7 cellular contexts compared by ENCODE assay signal in the genomic region with DNA sequence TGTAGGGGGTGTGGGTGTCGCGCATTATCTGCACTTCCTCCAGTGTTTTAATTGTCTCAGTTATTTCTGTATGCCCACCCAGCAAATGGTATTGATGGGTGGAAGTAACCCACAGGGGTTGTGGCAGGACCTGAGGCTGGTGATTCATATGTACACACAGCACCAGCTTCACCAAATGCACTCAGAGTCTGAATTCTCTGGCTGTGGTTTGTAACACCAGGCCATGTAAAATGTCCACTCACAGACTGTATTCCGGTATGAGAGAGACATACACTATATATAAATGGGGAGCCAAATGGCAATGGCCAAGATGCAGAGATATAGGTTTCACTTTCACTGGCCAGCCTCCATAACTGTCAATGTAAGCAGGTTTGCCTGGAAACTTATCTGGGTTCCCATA.
"Had no signal": no experiment of that assay in that cellular context is flagged by ENCODE, and none has a peak within 500 bp of the region (broad histone marks: within the 10 kb centered on the region; RNA-seq: fewer than 3 reads in every experiment).

No MANE protein-coding gene starts in this region.

- H3K27ac ChIP-seq: HL-60 had no signal

- ATAC-seq: GM23338, K562 had no signal

- H3K4me3 ChIP-seq: GM23338, K562 had no signal

- DNase-seq: H9, HCEC 1CT, IMR-90, KG1 had no signal
